3 cellular contexts compared by ENCODE assay signal in the genomic region with DNA sequence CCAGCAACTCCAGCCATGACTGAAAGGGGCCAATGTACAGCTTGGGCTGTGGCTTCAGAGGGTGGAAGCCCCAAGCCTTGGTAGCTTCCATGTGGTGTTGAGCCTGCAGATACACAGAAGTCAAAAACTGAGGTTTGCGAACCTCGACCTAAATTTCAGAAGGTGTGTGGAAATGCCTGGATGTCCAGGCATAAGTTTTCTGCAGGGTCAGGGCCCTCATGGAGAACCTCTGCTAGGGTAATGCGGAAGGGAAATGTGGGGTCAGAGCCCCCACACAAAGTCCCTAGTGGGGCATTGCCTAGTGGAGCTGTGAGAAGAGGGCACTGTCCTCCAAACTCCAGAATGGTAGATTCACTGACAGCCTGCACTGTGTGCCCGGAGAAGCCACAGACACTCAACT. TPM values are rescaled to one million over a fixed set of nuclear protein-coding genes. Genes with fewer than 3 reads are reported as not detected.
DNase-seq lines count a peak whose midpoint lies in the region; ATAC-seq, FAIRE-seq and TF ChIP-seq lines count a peak whose summit lies in the region.
"Not testable (repeated sequence)": the region's sequence is repeated elsewhere in the genome, so short reads cannot be mapped to it uniquely, and the experiment has no call there.
"Had no signal": no experiment of that assay in that cellular context is flagged by ENCODE, and none has a peak within 500 bp of the region (broad histone marks: within the 10 kb centered on the region; RNA-seq: fewer than 3 reads in every experiment).

No MANE protein-coding gene starts in this region.

- not testable (repeated sequence) for H4K20me1 ChIP-seq in K562 (replicated peaks; ENCODE audit: control insufficient read depth, insufficient read depth, low read length); HepG2 (ENCODE audit: insufficient read depth, low read length)

- not testable (repeated sequence) for H3K27me3 ChIP-seq in K562 (ENCODE audit: control insufficient read depth in 2 of 2, insufficient read depth in 2 of 2, low read length in 2 of 2); HepG2 (ENCODE audit: control insufficient read depth in 1 of 2, insufficient read depth in 2 of 2, low read length in 2 of 2)

- H3K9me3 ChIP-seq in K562 (replicated peaks; ENCODE audit: control insufficient read depth, insufficient read depth, low read depth, low read length); HepG2 (ENCODE audit: low read length): not testable (repeated sequence)

- H3K9ac ChIP-seq in K562 (ENCODE audit: insufficient read depth in 1 of 2, low read depth in 2 of 2, low read length in 2 of 2); HepG2 (ENCODE audit: insufficient read depth, low read depth, low read length): not testable (repeated sequence)

- H3K4me3 ChIP-seq in K562; HepG2 (replicated peaks in 1 of 3; ENCODE audit: insufficient read depth in 1 of 3, low read depth in 2 of 3, low read length in 3 of 3): not testable (repeated sequence)

- 32% methylated on average over 4 of the region's 4 CpGs for WGBS in K562 (ENCODE audit: insufficient coverage, low coverage, missing lambda C conversion rate)
- WGBS in HepG2 (ENCODE audit: low lambda C conversion rate): 74% methylated on average over 3 of the region's 4 CpGs

- CTCF ChIA-PET in K562 (lab: Yijun Ruan, JAX; ENCODE audit: low intra/inter-chr PET ratio); HepG2 (lab: Yijun Ruan, JAX; ENCODE audit: low intra/inter-chr PET ratio, low total read pairs): not testable (repeated sequence)

- not testable (repeated sequence) for H3K9me1 ChIP-seq in K562 (ENCODE audit: control insufficient read depth, insufficient read depth, low read length)

- not testable (repeated sequence) for TF ChIP-seq EP300 in K562 (IDR thresholded peaks at IDR 0.05; ENCODE audit: low read length); HepG2 (IDR thresholded peaks at IDR 0.05; ENCODE audit: low read depth in 2 of 2, low read length in 2 of 2); HepG2 (CRISPR knock-in tag; IDR thresholded peaks at IDR 0.05; ENCODE audit: borderline replicate concordance)

- DNase-seq in K562 (ENCODE audit: extremely low read depth in 1 of 4, low spot score in 3 of 4); HepG2 (ENCODE audit: low spot score): not testable (repeated sequence)

- H3K79me2 ChIP-seq in K562 (ENCODE audit: control insufficient read depth, insufficient read depth, low read length); HepG2 (ENCODE audit: insufficient read depth, low read length): not testable (repeated sequence)

- H3K4me1 ChIP-seq in K562 (replicated peaks in 1 of 2; ENCODE audit: control insufficient read depth in 2 of 2, insufficient read depth in 2 of 2, low read length in 2 of 2): not testable (repeated sequence)
- H3K4me1 ChIP-seq in HepG2 (ENCODE audit: insufficient read depth, low read length): peaks cover 12% of the 10 kb centered on the region

- FAIRE-seq in K562 (lab: Jason Lieb, UNC); HepG2 (lab: Jason Lieb, UNC): not testable (repeated sequence)

- not testable (repeated sequence) for BruUV-seq in K562 (replicated peaks; lab: Mats Ljungman, UMichigan); HepG2 (replicated peaks; lab: Mats Ljungman, UMichigan)

- peak overlapping the region; percentile 19; the same call in 1 of the 2 replicates for H2AFZ ChIP-seq in K562 (ENCODE audit: low read depth, low read length)
- H2AFZ ChIP-seq in HepG2 (ENCODE audit: low read length): not testable (repeated sequence)

- H3K27ac ChIP-seq in K562 (ENCODE audit: extremely low read depth, low read depth, low read length); HepG2 (ENCODE audit: extremely low read length, insufficient read depth, low read length): not testable (repeated sequence)

- POLR2A ChIA-PET in K562 (lab: Yijun Ruan, JAX): interaction anchor here (0.9 kb wide), 1 partner anchor 8 kb away, joined by 3 read pairs; no protein-coding TSS in a partner anchor
- POLR2A ChIA-PET in HepG2 (lab: Yijun Ruan, JAX): not testable (repeated sequence)

- H3K36me3 ChIP-seq in K562 (ENCODE audit: control insufficient read depth, insufficient read depth, low read length); HepG2 (replicated peaks in 1 of 2; ENCODE audit: control insufficient read depth in 1 of 2, insufficient read depth in 2 of 2, low read length in 2 of 2): not testable (repeated sequence)

- intact Hi-C loops in K562 (cut with micrococcal nuclease); HepG2 (cut with micrococcal nuclease; ENCODE audit: unreplicated experiment): not testable (repeated sequence)

- not testable (repeated sequence) for TF ChIP-seq CTCF in K562 (IDR thresholded peaks at IDR 0.05 in 2 of 3, conservative IDR thresholded peaks at IDR 0.05 in 1 of 3; ENCODE audit: insufficient read depth in 2 of 3, low read depth in 1 of 3, low read length in 3 of 3); HepG2 (CRISPR knock-in tag; IDR thresholded peaks at IDR 0.05)

- not testable (repeated sequence) for H3K4me2 ChIP-seq in K562 (ENCODE audit: insufficient read depth, low read length)
- peak overlapping the region; percentile 24 for H3K4me2 ChIP-seq in HepG2 (ENCODE audit: low read depth, low read length)

- not testable (repeated sequence) for TF ChIP-seq RAD21 in K562 (CRISPR knock-in tag; conservative IDR thresholded peaks at IDR 0.05 in 1 of 2, IDR thresholded peaks at IDR 0.05 in 1 of 2); HepG2 (CRISPR knock-in tag; IDR thresholded peaks at IDR 0.05)

- in situ Hi-C loops in K562 (cut with MboI); HepG2 (cut with HindIII; ENCODE audit: extremely low pct_ligation_motif_present, low pct_unique_long_range_greater_than_20kb): not testable (repeated sequence)

- not testable (repeated sequence) for TF ChIP-seq POLR2A in K562 (conservative IDR thresholded peaks at IDR 0.05); HepG2 (IDR thresholded peaks at IDR 0.05; ENCODE audit: insufficient read depth in 1 of 2, low read depth in 2 of 2, low read length in 2 of 2)

- not testable (repeated sequence) for ATAC-seq in K562, HepG2

RNA-seq across cellular contexts. Expression of gene ZBTB9, which starts 12.0 kb away (rescaled TPM):
- 14.2 and 31.6 TPM in 2 replicates for total RNA-seq in K562 (2011; cell fraction: chromatin; rRNA removed; ENCODE audit: low replicate concordance)
- total RNA-seq in K562 (2011; cell fraction: nucleolus; rRNA removed): 23.9 and 26.3 TPM in 2 replicates
- total RNA-seq in K562 (2011; cell fraction: nucleoplasm; rRNA removed): 14.0 and 19.2 TPM in 2 replicates
- 10.4 and 15.0 TPM in 2 replicates for total RNA-seq in K562 (2014; rRNA removed)
- total RNA-seq in K562 (2014; rRNA removed; fragmentation: Illumina TruSeq; extraction: Trizol): 10.3 and 10.4 TPM in 2 replicates
- total RNA-seq in K562 (2015; rRNA removed; fragmentation: Illumina TruSeq; extraction: Trizol): 12.7 and 13.1 TPM in 2 replicates
- total RNA-seq in K562 (2021): 15.9 and 17.3 TPM in 2 replicates
- polyA plus RNA-seq in K562 (2011; rRNA removed): 10.5 and 11.1 TPM in 2 replicates
- polyA plus RNA-seq in K562 (2011; cell fraction: cytosol; rRNA removed): 7.8 and 10.3 TPM in 2 replicates
- polyA plus RNA-seq in K562 (2011; cell fraction: nucleus; rRNA removed): 13.6 and 18.1 TPM in 2 replicates
- 12.2 and 14.5 TPM in 2 replicates for polyA plus RNA-seq in K562 (2012)
- polyA plus RNA-seq in K562 (2014; fragmentation: Illumina TruSeq; extraction: Trizol): 16.3 and 19.5 TPM in 2 replicates
- 1 to 10 TPM; 1.9 to 2.5 TPM for polyA plus RNA-seq in K562 (2014; fragmentation: Nextera tagmentation; extraction: Ambion mirVana)
- polyA plus RNA-seq in K562 (2014; rRNA removed): 6.9 and 11.9 TPM in 2 replicates
- 11.3 and 13.1 TPM in 2 replicates for polyA minus RNA-seq in K562 (2011; rRNA and poly(A)+ RNA removed)
- polyA minus RNA-seq in K562 (2011; cell fraction: cytosol; rRNA and poly(A)+ RNA removed): 11.1 and 15.7 TPM in 2 replicates
- polyA minus RNA-seq in K562 (2011; cell fraction: nucleus; rRNA and poly(A)+ RNA removed): 6.6 and 10.3 TPM in 2 replicates
- total RNA-seq in HepG2 (2016; rRNA removed; fragmentation: Illumina TruSeq; extraction: Trizol): 9.2 and 11.5 TPM in 2 replicates
- total RNA-seq in HepG2 (2016; cell fraction: cytosol; rRNA removed; fragmentation: Illumina TruSeq; extraction: Trizol; ENCODE audit: low read depth): 1.1 and 1.9 TPM in 2 replicates
- 10.0 and 10.1 TPM in 2 replicates for total RNA-seq in HepG2 (2016; cell fraction: insoluble cytoplasmic fraction; rRNA removed; fragmentation: Illumina TruSeq; extraction: Trizol)
- 4.7 and 6.0 TPM in 2 replicates for total RNA-seq in HepG2 (2016; cell fraction: membrane; rRNA removed; fragmentation: Illumina TruSeq; extraction: Trizol)
- total RNA-seq in HepG2 (2016; cell fraction: nucleus; rRNA removed; fragmentation: Illumina TruSeq; extraction: Trizol): 6.5 and 6.7 TPM in 2 replicates
- polyA plus RNA-seq in HepG2 (2011; rRNA removed): 5.3 and 7.1 TPM in 2 replicates
- polyA plus RNA-seq in HepG2 (2011; cell fraction: cytosol; rRNA removed): 3.8 and 5.0 TPM in 2 replicates
- 3.6 and 4.8 TPM in 2 replicates for polyA plus RNA-seq in HepG2 (2011; cell fraction: nucleus; rRNA removed)
- 7.1 and 7.6 TPM in 2 replicates for polyA plus RNA-seq in HepG2 (2012)
- 0.71 and 0.88 TPM in 2 replicates for polyA plus RNA-seq in HepG2 (2016; cell fraction: cytosol; fragmentation: Illumina TruSeq; extraction: Trizol; ENCODE audit: low read depth)
- 9.1 and 13.0 TPM in 2 replicates for polyA plus RNA-seq in HepG2 (2016; cell fraction: insoluble cytoplasmic fraction; fragmentation: Illumina TruSeq; extraction: Trizol; ENCODE audit: low read depth)
- polyA plus RNA-seq in HepG2 (2016; cell fraction: membrane; fragmentation: Illumina TruSeq; extraction: Trizol; ENCODE audit: low read depth): 2.4 and 2.5 TPM in 2 replicates
- polyA plus RNA-seq in HepG2 (2016; cell fraction: nucleus; fragmentation: Illumina TruSeq; extraction: Trizol; ENCODE audit: insufficient read depth, low read depth): 7.9 and 11.1 TPM in 2 replicates
- polyA minus RNA-seq in HepG2 (2011; rRNA and poly(A)+ RNA removed; ENCODE audit: low replicate concordance): 12.4 and 17.3 TPM in 2 replicates
- polyA minus RNA-seq in HepG2 (2011; cell fraction: cytosol; rRNA and poly(A)+ RNA removed): 5.9 and 8.3 TPM in 2 replicates
- polyA minus RNA-seq in HepG2 (2011; cell fraction: nucleus; rRNA and poly(A)+ RNA removed): 4.5 and 5.7 TPM in 2 replicates

RNA-seq across cellular contexts. Expression of gene SYNGAP1, which starts 46.5 kb away (rescaled TPM):
- 66.9 and 126 TPM in 2 replicates for total RNA-seq in K562 (2011; cell fraction: chromatin; rRNA removed; ENCODE audit: low replicate concordance)
- total RNA-seq in K562 (2011; cell fraction: nucleolus; rRNA removed): 33.0 and 37.9 TPM in 2 replicates
- total RNA-seq in K562 (2011; cell fraction: nucleoplasm; rRNA removed): 43.4 and 59.2 TPM in 2 replicates
- total RNA-seq in K562 (2014; rRNA removed): 2.5 and 2.9 TPM in 2 replicates
- 1.9 and 2.6 TPM in 2 replicates for total RNA-seq in K562 (2014; rRNA removed; fragmentation: Illumina TruSeq; extraction: Trizol)
- 3.2 and 3.8 TPM in 2 replicates for total RNA-seq in K562 (2015; rRNA removed; fragmentation: Illumina TruSeq; extraction: Trizol)
- 15.2 and 22.8 TPM in 2 replicates for total RNA-seq in K562 (2021)
- 4.4 and 8.2 TPM in 2 replicates for polyA plus RNA-seq in K562 (2011; rRNA removed)
- 2.7 and 2.8 TPM in 2 replicates for polyA plus RNA-seq in K562 (2011; cell fraction: cytosol; rRNA removed)
- 51.0 and 114 TPM in 2 replicates for polyA plus RNA-seq in K562 (2011; cell fraction: nucleus; rRNA removed)
- polyA plus RNA-seq in K562 (2012): 15.7 and 22.6 TPM in 2 replicates
- 13.9 and 14.2 TPM in 2 replicates for polyA plus RNA-seq in K562 (2014; fragmentation: Illumina TruSeq; extraction: Trizol)
- under 1 TPM; 0.01 to 0.06 TPM for polyA plus RNA-seq in K562 (2014; fragmentation: Nextera tagmentation; extraction: Ambion mirVana)
- 14.2 and 14.6 TPM in 2 replicates for polyA plus RNA-seq in K562 (2014; rRNA removed)
- 4.1 and 4.2 TPM in 2 replicates for polyA minus RNA-seq in K562 (2011; rRNA and poly(A)+ RNA removed)
- polyA minus RNA-seq in K562 (2011; cell fraction: cytosol; rRNA and poly(A)+ RNA removed): 3.9 and 4.4 TPM in 2 replicates
- 10.8 and 12.3 TPM in 2 replicates for polyA minus RNA-seq in K562 (2011; cell fraction: nucleus; rRNA and poly(A)+ RNA removed)
- total RNA-seq in HepG2 (2016; rRNA removed; fragmentation: Illumina TruSeq; extraction: Trizol): 0.41 and 0.75 TPM in 2 replicates
- total RNA-seq in HepG2 (2016; cell fraction: cytosol; rRNA removed; fragmentation: Illumina TruSeq; extraction: Trizol; ENCODE audit: low read depth): 0.09 and 0.10 TPM in 2 replicates
- 0.42 and 0.78 TPM in 2 replicates for total RNA-seq in HepG2 (2016; cell fraction: insoluble cytoplasmic fraction; rRNA removed; fragmentation: Illumina TruSeq; extraction: Trizol)
- total RNA-seq in HepG2 (2016; cell fraction: membrane; rRNA removed; fragmentation: Illumina TruSeq; extraction: Trizol): 0.14 and 0.15 TPM in 2 replicates
- total RNA-seq in HepG2 (2016; cell fraction: nucleus; rRNA removed; fragmentation: Illumina TruSeq; extraction: Trizol): 1.1 and 1.4 TPM in 2 replicates
- polyA plus RNA-seq in HepG2 (2011; rRNA removed): 1.1 and 1.9 TPM in 2 replicates
- polyA plus RNA-seq in HepG2 (2011; cell fraction: cytosol; rRNA removed): 0.32 and 0.33 TPM in 2 replicates
- 12.4 and 12.6 TPM in 2 replicates for polyA plus RNA-seq in HepG2 (2011; cell fraction: nucleus; rRNA removed)
- polyA plus RNA-seq in HepG2 (2012): 2.7 and 3.4 TPM in 2 replicates
- 0.07 TPM in 2 replicates for polyA plus RNA-seq in HepG2 (2016; cell fraction: cytosol; fragmentation: Illumina TruSeq; extraction: Trizol; ENCODE audit: low read depth)
- polyA plus RNA-seq in HepG2 (2016; cell fraction: insoluble cytoplasmic fraction; fragmentation: Illumina TruSeq; extraction: Trizol; ENCODE audit: low read depth): 0.70 and 1.0 TPM in 2 replicates
- 0.16 and 0.18 TPM in 2 replicates for polyA plus RNA-seq in HepG2 (2016; cell fraction: membrane; fragmentation: Illumina TruSeq; extraction: Trizol; ENCODE audit: low read depth)
- 6.2 and 14.4 TPM in 2 replicates for polyA plus RNA-seq in HepG2 (2016; cell fraction: nucleus; fragmentation: Illumina TruSeq; extraction: Trizol; ENCODE audit: insufficient read depth, low read depth)
- polyA minus RNA-seq in HepG2 (2011; rRNA and poly(A)+ RNA removed; ENCODE audit: low replicate concordance): 0.98 and 2.6 TPM in 2 replicates
- 0.26 and 0.49 TPM in 2 replicates for polyA minus RNA-seq in HepG2 (2011; cell fraction: cytosol; rRNA and poly(A)+ RNA removed)
- polyA minus RNA-seq in HepG2 (2011; cell fraction: nucleus; rRNA and poly(A)+ RNA removed): 2.2 and 4.4 TPM in 2 replicates
- polyA plus RNA-seq: CD14-positive monocyte had no signal

RNA-seq across cellular contexts. Expression of gene CUTA, which starts 48.4 kb away (rescaled TPM):
- total RNA-seq in K562 (2011; cell fraction: chromatin; rRNA removed; ENCODE audit: low replicate concordance): 90.7 and 171 TPM in 2 replicates
- total RNA-seq in K562 (2011; cell fraction: nucleolus; rRNA removed): 247 and 251 TPM in 2 replicates
- 190 and 192 TPM in 2 replicates for total RNA-seq in K562 (2011; cell fraction: nucleoplasm; rRNA removed)
- total RNA-seq in K562 (2014; rRNA removed) (310 and 413 TPM in 2 replicates), K562 (2014; rRNA removed; fragmentation: Illumina TruSeq; extraction: Trizol) (192 and 203 TPM in 2 replicates), K562 (2015; rRNA removed; fragmentation: Illumina TruSeq; extraction: Trizol) (316 and 317 TPM in 2 replicates), K562 (2021) (369 and 372 TPM in 2 replicates), HepG2 (2016; rRNA removed; fragmentation: Illumina TruSeq; extraction: Trizol) (106 and 180 TPM in 2 replicates)
- polyA plus RNA-seq in K562 (2011; rRNA removed) (166 and 178 TPM in 2 replicates), K562 (2014; fragmentation: Illumina TruSeq; extraction: Trizol) (264 and 434 TPM in 2 replicates), K562 (2014; fragmentation: Nextera tagmentation; extraction: Ambion mirVana) (100 to 1,000 TPM; 653 to 682 TPM), K562 (2014; rRNA removed) (296 and 360 TPM in 2 replicates), HepG2 (2011; rRNA removed) (169 and 170 TPM in 2 replicates)
- 269 and 458 TPM in 2 replicates for polyA plus RNA-seq in K562 (2011; cell fraction: cytosol; rRNA removed)
- polyA plus RNA-seq in K562 (2011; cell fraction: nucleus; rRNA removed): 356 and 369 TPM in 2 replicates
- polyA plus RNA-seq in K562 (2012): 506 and 529 TPM in 2 replicates
- 142 and 158 TPM in 2 replicates for polyA minus RNA-seq in K562 (2011; rRNA and poly(A)+ RNA removed)
- 90.0 and 120 TPM in 2 replicates for polyA minus RNA-seq in K562 (2011; cell fraction: cytosol; rRNA and poly(A)+ RNA removed)
- 56.4 and 86.2 TPM in 2 replicates for polyA minus RNA-seq in K562 (2011; cell fraction: nucleus; rRNA and poly(A)+ RNA removed)
- total RNA-seq in HepG2 (2016; cell fraction: cytosol; rRNA removed; fragmentation: Illumina TruSeq; extraction: Trizol; ENCODE audit: low read depth): 87.7 and 122 TPM in 2 replicates
- total RNA-seq in HepG2 (2016; cell fraction: insoluble cytoplasmic fraction; rRNA removed; fragmentation: Illumina TruSeq; extraction: Trizol): 99.2 and 177 TPM in 2 replicates
- 103 and 132 TPM in 2 replicates for total RNA-seq in HepG2 (2016; cell fraction: membrane; rRNA removed; fragmentation: Illumina TruSeq; extraction: Trizol)
- total RNA-seq in HepG2 (2016; cell fraction: nucleus; rRNA removed; fragmentation: Illumina TruSeq; extraction: Trizol): 108 and 119 TPM in 2 replicates
- 216 and 233 TPM in 2 replicates for polyA plus RNA-seq in HepG2 (2011; cell fraction: cytosol; rRNA removed)
- 172 and 210 TPM in 2 replicates for polyA plus RNA-seq in HepG2 (2011; cell fraction: nucleus; rRNA removed)
- polyA plus RNA-seq in HepG2 (2012): 255 and 283 TPM in 2 replicates
- polyA plus RNA-seq in HepG2 (2016; cell fraction: cytosol; fragmentation: Illumina TruSeq; extraction: Trizol; ENCODE audit: low read depth): 146 and 200 TPM in 2 replicates
- 151 and 161 TPM in 2 replicates for polyA plus RNA-seq in HepG2 (2016; cell fraction: insoluble cytoplasmic fraction; fragmentation: Illumina TruSeq; extraction: Trizol; ENCODE audit: low read depth)
- polyA plus RNA-seq in HepG2 (2016; cell fraction: membrane; fragmentation: Illumina TruSeq; extraction: Trizol; ENCODE audit: low read depth): 164 and 192 TPM in 2 replicates
- polyA plus RNA-seq in HepG2 (2016; cell fraction: nucleus; fragmentation: Illumina TruSeq; extraction: Trizol; ENCODE audit: insufficient read depth, low read depth): 257 and 280 TPM in 2 replicates
- polyA minus RNA-seq in HepG2 (2011; rRNA and poly(A)+ RNA removed; ENCODE audit: low replicate concordance): 123 and 177 TPM in 2 replicates
- 58.9 and 70.6 TPM in 2 replicates for polyA minus RNA-seq in HepG2 (2011; cell fraction: cytosol; rRNA and poly(A)+ RNA removed)
- 46.0 and 46.9 TPM in 2 replicates for polyA minus RNA-seq in HepG2 (2011; cell fraction: nucleus; rRNA and poly(A)+ RNA removed)

RNA-seq across cellular contexts. Expression of gene PHF1, which starts 55.5 kb away (rescaled TPM):
- 151 and 284 TPM in 2 replicates for total RNA-seq in K562 (2011; cell fraction: chromatin; rRNA removed; ENCODE audit: low replicate concordance)
- 158 and 171 TPM in 2 replicates for total RNA-seq in K562 (2011; cell fraction: nucleolus; rRNA removed)
- 141 and 150 TPM in 2 replicates for total RNA-seq in K562 (2011; cell fraction: nucleoplasm; rRNA removed)
- total RNA-seq in K562 (2014; rRNA removed): 27.3 and 29.7 TPM in 2 replicates
- 16.2 and 20.8 TPM in 2 replicates for total RNA-seq in K562 (2014; rRNA removed; fragmentation: Illumina TruSeq; extraction: Trizol)
- total RNA-seq in K562 (2015; rRNA removed; fragmentation: Illumina TruSeq; extraction: Trizol): 29.6 and 33.7 TPM in 2 replicates
- 42.1 and 43.2 TPM in 2 replicates for total RNA-seq in K562 (2021)
- polyA plus RNA-seq in K562 (2011; rRNA removed): 45.9 and 59.4 TPM in 2 replicates
- 56.9 and 69.4 TPM in 2 replicates for polyA plus RNA-seq in K562 (2011; cell fraction: cytosol; rRNA removed)
- polyA plus RNA-seq in K562 (2011; cell fraction: nucleus; rRNA removed): 359 and 410 TPM in 2 replicates
- polyA plus RNA-seq in K562 (2012): 42.7 and 85.4 TPM in 2 replicates
- 45.5 and 48.8 TPM in 2 replicates for polyA plus RNA-seq in K562 (2014; fragmentation: Illumina TruSeq; extraction: Trizol)
- polyA plus RNA-seq in K562 (2014; fragmentation: Nextera tagmentation; extraction: Ambion mirVana): 1 to 10 TPM; 3.7 to 4.0 TPM
- 60.8 and 64.2 TPM in 2 replicates for polyA plus RNA-seq in K562 (2014; rRNA removed)
- 21.9 and 26.4 TPM in 2 replicates for polyA minus RNA-seq in K562 (2011; rRNA and poly(A)+ RNA removed)
- 12.4 and 15.0 TPM in 2 replicates for polyA minus RNA-seq in K562 (2011; cell fraction: cytosol; rRNA and poly(A)+ RNA removed)
- 40.8 and 50.0 TPM in 2 replicates for polyA minus RNA-seq in K562 (2011; cell fraction: nucleus; rRNA and poly(A)+ RNA removed)
- 14.3 and 25.4 TPM in 2 replicates for total RNA-seq in HepG2 (2016; rRNA removed; fragmentation: Illumina TruSeq; extraction: Trizol)
- total RNA-seq in HepG2 (2016; cell fraction: cytosol; rRNA removed; fragmentation: Illumina TruSeq; extraction: Trizol; ENCODE audit: low read depth): 8.6 and 10.0 TPM in 2 replicates
- 13.8 and 26.7 TPM in 2 replicates for total RNA-seq in HepG2 (2016; cell fraction: insoluble cytoplasmic fraction; rRNA removed; fragmentation: Illumina TruSeq; extraction: Trizol)
- total RNA-seq in HepG2 (2016; cell fraction: membrane; rRNA removed; fragmentation: Illumina TruSeq; extraction: Trizol): 20.1 and 20.5 TPM in 2 replicates
- 25.9 and 27.3 TPM in 2 replicates for total RNA-seq in HepG2 (2016; cell fraction: nucleus; rRNA removed; fragmentation: Illumina TruSeq; extraction: Trizol)
- 61.9 and 77.2 TPM in 2 replicates for polyA plus RNA-seq in HepG2 (2011; rRNA removed)
- 41.5 and 45.3 TPM in 2 replicates for polyA plus RNA-seq in HepG2 (2011; cell fraction: cytosol; rRNA removed)
- 358 and 376 TPM in 2 replicates for polyA plus RNA-seq in HepG2 (2011; cell fraction: nucleus; rRNA removed)
- polyA plus RNA-seq in HepG2 (2012): 45.7 and 67.9 TPM in 2 replicates
- 16.9 and 19.4 TPM in 2 replicates for polyA plus RNA-seq in HepG2 (2016; cell fraction: cytosol; fragmentation: Illumina TruSeq; extraction: Trizol; ENCODE audit: low read depth)
- polyA plus RNA-seq in HepG2 (2016; cell fraction: insoluble cytoplasmic fraction; fragmentation: Illumina TruSeq; extraction: Trizol; ENCODE audit: low read depth): 26.3 and 31.9 TPM in 2 replicates
- 31.4 and 34.9 TPM in 2 replicates for polyA plus RNA-seq in HepG2 (2016; cell fraction: membrane; fragmentation: Illumina TruSeq; extraction: Trizol; ENCODE audit: low read depth)
- polyA plus RNA-seq in HepG2 (2016; cell fraction: nucleus; fragmentation: Illumina TruSeq; extraction: Trizol; ENCODE audit: insufficient read depth, low read depth): 98.6 and 111 TPM in 2 replicates
- polyA minus RNA-seq in HepG2 (2011; rRNA and poly(A)+ RNA removed; ENCODE audit: low replicate concordance): 22.2 and 35.1 TPM in 2 replicates
- polyA minus RNA-seq in HepG2 (2011; cell fraction: cytosol; rRNA and poly(A)+ RNA removed): 11.8 and 13.5 TPM in 2 replicates
- 33.0 and 41.3 TPM in 2 replicates for polyA minus RNA-seq in HepG2 (2011; cell fraction: nucleus; rRNA and poly(A)+ RNA removed)
